ENCODE assay signal across 8 cellular contexts in genomic region chr14:100214768-100215079, GRCh38. TPM values are rescaled to one million over a fixed set of nuclear protein-coding genes. Genes with fewer than 3 reads are reported as not detected.
DNase-seq lines count a peak whose midpoint lies in the region; ATAC-seq, FAIRE-seq and TF ChIP-seq lines count a peak whose summit lies in the region.

No MANE protein-coding gene starts in this region.

- no peaks in the 10 kb centered on the region for H3K27me3 ChIP-seq in testis

- H3K36me3 ChIP-seq in kidney (ENCODE audit: control insufficient read depth in 1 of 2, insufficient read depth in 2 of 2, low read length in 2 of 2) (no peaks in the 10 kb centered on the region), testis (ENCODE audit: low read depth, missing control alignments) (no peaks in the 10 kb centered on the region)

- WGBS in testis, 2 donors = 15 to 28% methylated on average over 12 of the region's 12 CpGs

- peak overlapping the region; percentile 67 for H3K4me3 Mint-ChIP-seq in activated CD8-positive, alpha-beta memory T cell treated with anti-CD3 and anti-CD28 coated beads, Interleukin-2, amount 10 ng/mL, durations not matched to agents 7 days and 5 days
- H3K4me3 Mint-ChIP-seq in activated T-helper 1 cell treated with anti-CD3 and anti-CD28 coated beads, Interleukin-12 subunit alpha, Interleukin-12 subunit beta, Interleukin-2, Interleukin-4 antibody, amounts not matched to agents 30 ng/mL and 10 ng/mL and 1 ng/mL, durations not matched to agents 14 hours and 24 hours and 36 hours = peak overlapping the region; percentile 85

- FAIRE-seq in kidney (lab: Jason Lieb, UNC) (no peak), frontal cortex (lab: Jason Lieb, UNC) (no peak)

- TF ChIP-seq POLR2A in testis (IDR thresholded peaks at IDR 0.05) = no peak

- H3K9me3 Mint-ChIP-seq in activated CD8-positive, alpha-beta memory T cell treated with anti-CD3 and anti-CD28 coated beads, Interleukin-2, amount 10 ng/mL, durations not matched to agents 7 days and 5 days (ENCODE audit: low read depth) = no peaks in the 10 kb centered on the region
- H3K9me3 Mint-ChIP-seq in activated T-helper 1 cell treated with anti-CD3 and anti-CD28 coated beads, Interleukin-12 subunit alpha, Interleukin-12 subunit beta, Interleukin-2, Interleukin-4 antibody, amounts not matched to agents 30 ng/mL and 10 ng/mL and 1 ng/mL, durations not matched to agents 14 hours and 24 hours and 36 hours = no peaks in the 10 kb centered on the region

- H3K4me1 Mint-ChIP-seq in activated CD8-positive, alpha-beta memory T cell treated with anti-CD3 and anti-CD28 coated beads, Interleukin-2, amount 10 ng/mL, durations not matched to agents 7 days and 5 days = peaks cover 35% of the 10 kb centered on the region
- peaks cover 25% of the 10 kb centered on the region for H3K4me1 Mint-ChIP-seq in activated T-helper 1 cell treated with anti-CD3 and anti-CD28 coated beads, Interleukin-12 subunit alpha, Interleukin-12 subunit beta, Interleukin-2, Interleukin-4 antibody, amounts not matched to agents 30 ng/mL and 10 ng/mL and 1 ng/mL, durations not matched to agents 14 hours and 24 hours and 36 hours (ENCODE audit: low read depth)

- H3K36me3 Mint-ChIP-seq in activated CD8-positive, alpha-beta memory T cell treated with anti-CD3 and anti-CD28 coated beads, Interleukin-2, amount 10 ng/mL, durations not matched to agents 7 days and 5 days = no peaks in the 10 kb centered on the region
- H3K36me3 Mint-ChIP-seq in activated T-helper 1 cell treated with anti-CD3 and anti-CD28 coated beads, Interleukin-12 subunit alpha, Interleukin-12 subunit beta, Interleukin-2, Interleukin-4 antibody, amounts not matched to agents 30 ng/mL and 10 ng/mL and 1 ng/mL, durations not matched to agents 14 hours and 24 hours and 36 hours (ENCODE audit: low read depth) = peaks cover 3% of the 10 kb centered on the region

- TF ChIP-seq CTCF in kidney (IDR thresholded peaks at IDR 0.05; ENCODE audit: borderline replicate concordance, extremely low read depth, insufficient read depth) (no peak), testis (IDR thresholded peaks at IDR 0.05) (no peak)

- H3K4me3 ChIP-seq in kidney (ENCODE audit: low read length in 2 of 2) (peak overlapping the region in 1 of 2 donors; percentile 77), testis (peak overlapping the region; percentile 84)

- H3K27me3 Mint-ChIP-seq in activated CD8-positive, alpha-beta memory T cell treated with anti-CD3 and anti-CD28 coated beads, Interleukin-2, amount 10 ng/mL, durations not matched to agents 7 days and 5 days = no peaks in the 10 kb centered on the region
- peaks cover 2% of the 10 kb centered on the region for H3K27me3 Mint-ChIP-seq in activated T-helper 1 cell treated with anti-CD3 and anti-CD28 coated beads, Interleukin-12 subunit alpha, Interleukin-12 subunit beta, Interleukin-2, Interleukin-4 antibody, amounts not matched to agents 30 ng/mL and 10 ng/mL and 1 ng/mL, durations not matched to agents 14 hours and 24 hours and 36 hours (ENCODE audit: insufficient read depth)

- no peak for ATAC-seq in activated CD8-positive, alpha-beta memory T cell treated with anti-CD3 and anti-CD28 coated beads, Interleukin-2, amount 10 ng/mL, durations not matched to agents 7 days and 5 days

- H3K27ac ChIP-seq in kidney (ENCODE audit: low read depth in 2 of 2, low read length in 2 of 2) = peak overlapping the region; percentile 11 to 96
- peak overlapping the region; percentile 88 to 96 for H3K27ac ChIP-seq in testis

- peak overlapping the region in 1 of 2 donors; percentile 84 for H3K9ac ChIP-seq in kidney (ENCODE audit: low read length in 2 of 2)

- intact Hi-C loops in activated T-helper 1 cell treated with anti-CD3 and anti-CD28 coated beads, Interleukin-12 subunit alpha, Interleukin-12 subunit beta, Interleukin-2, Interleukin-4 antibody, amounts not matched to agents 30 ng/mL and 10 ng/mL and 1 ng/mL, durations not matched to agents 14 hours and 24 hours and 36 hours (cut with micrococcal nuclease) = loop anchor here (1.0 to 2.0 kb wide), 6 partner anchors 8 to 734 kb away; partner anchors contain the start of genes CCNK, SETD3 and WDR25
- intact Hi-C loops in kidney (cut with DNase I) = no loop called here
- intact Hi-C loops in testis (cut with DNase I; ENCODE audit: low total_unique reads) = no loop called here

- H3K4me1 ChIP-seq in kidney (ENCODE audit: control insufficient read depth in 1 of 2, insufficient read depth in 1 of 2, low read depth in 1 of 2, low read length in 2 of 2) (no peaks in the 10 kb centered on the region), testis (peaks cover 18% of the 10 kb centered on the region)

- DNase-seq in activated CD8-positive, alpha-beta memory T cell treated with anti-CD3 and anti-CD28 coated beads, Interleukin-2, amount 10 ng/mL, durations not matched to agents 7 days and 5 days = no peak
- no peak for DNase-seq in activated CD8-positive, alpha-beta memory T cell treated with anti-CD3 and anti-CD28 coated beads, Interleukin-2, amount 50 U/mL, for 4 hours
- no peak for DNase-seq in activated T-helper 1 cell treated with anti-CD3 and anti-CD28 coated beads, Interleukin-12 subunit alpha, Interleukin-12 subunit beta, Interleukin-2, Interleukin-4 antibody, amounts not matched to agents 30 ng/mL and 10 ng/mL and 1 ng/mL, durations not matched to agents 14 hours and 24 hours and 36 hours (ENCODE audit: low spot score)
- DNase-seq in kidney (peak; percentile 35), testis (no peak), GF-D8 (lab: John Stamatoyannopoulos, UW) (no peak), frontal cortex (ENCODE audit: low spot score in 2 of 2) (no peak), NCI-H1417 (lab: John Stamatoyannopoulos, UW) (no peak)

- CTCF ChIA-PET in activated CD8-positive, alpha-beta memory T cell treated with anti-CD3 and anti-CD28 coated beads, Interleukin-2, amount 10 ng/mL, durations not matched to agents 7 days and 5 days (lab: Charles Lee) = interaction anchor here (0.8 to 6.8 kb wide), 6 partner anchors 8 to 59 kb away, joined by 3 to 56 read pairs (median 8); no protein-coding TSS in a partner anchor

- H3K9me3 ChIP-seq in kidney (ENCODE audit: control insufficient read depth in 1 of 2, low read length in 2 of 2) (no peaks in the 10 kb centered on the region), testis (no peaks in the 10 kb centered on the region)

- peak overlapping the region; percentile 88 for H3K27ac Mint-ChIP-seq in activated CD8-positive, alpha-beta memory T cell treated with anti-CD3 and anti-CD28 coated beads, Interleukin-2, amount 10 ng/mL, durations not matched to agents 7 days and 5 days
- H3K27ac Mint-ChIP-seq in activated T-helper 1 cell treated with anti-CD3 and anti-CD28 coated beads, Interleukin-12 subunit alpha, Interleukin-12 subunit beta, Interleukin-2, Interleukin-4 antibody, amounts not matched to agents 30 ng/mL and 10 ng/mL and 1 ng/mL, durations not matched to agents 14 hours and 24 hours and 36 hours = peak overlapping the region; percentile 87

RNA-seq across cellular contexts. Expression of gene YY1, which starts 24.2 kb away (rescaled TPM):
- total RNA-seq in activated CD8-positive, alpha-beta memory T cell treated with anti-CD3 and anti-CD28 coated beads, Interleukin-2, amount 10 ng/mL, durations not matched to agents 7 days and 5 days = 100 to 1,000 TPM in 1 of 2 experiments, 10 to 100 TPM in 1; 85.3 to 116 TPM
- 109 and 110 TPM in 2 replicates for total RNA-seq in activated T-helper 1 cell treated with anti-CD3 and anti-CD28 coated beads, Interleukin-12 subunit alpha, Interleukin-12 subunit beta, Interleukin-2, Interleukin-4 antibody, amounts not matched to agents 30 ng/mL and 10 ng/mL and 1 ng/mL, durations not matched to agents 14 hours and 24 hours and 36 hours
- total RNA-seq in kidney (60.4 TPM), testis (10 to 100 TPM; 58.1 to 68.2 TPM), frontal cortex (47.7 TPM)
- polyA plus RNA-seq in kidney (ENCODE audit: insufficient read depth, low read depth, low replicate concordance) (34.2 TPM), testis (ENCODE audit: insufficient read depth, low read depth, low replicate concordance) (74.2 TPM)

RNA-seq across cellular contexts. Expression of gene DEGS2, which starts 55.3 kb away (rescaled TPM):
- not detected for total RNA-seq in activated CD8-positive, alpha-beta memory T cell treated with anti-CD3 and anti-CD28 coated beads, Interleukin-2, amount 10 ng/mL, durations not matched to agents 7 days and 5 days
- 0.31 and 1.1 TPM in 2 replicates for total RNA-seq in activated T-helper 1 cell treated with anti-CD3 and anti-CD28 coated beads, Interleukin-12 subunit alpha, Interleukin-12 subunit beta, Interleukin-2, Interleukin-4 antibody, amounts not matched to agents 30 ng/mL and 10 ng/mL and 1 ng/mL, durations not matched to agents 14 hours and 24 hours and 36 hours
- total RNA-seq in kidney = 28.7 TPM
- 25.1 TPM for polyA plus RNA-seq in kidney (ENCODE audit: insufficient read depth, low read depth, low replicate concordance)
- total RNA-seq in testis = 1 to 10 TPM; 3.3 to 5.9 TPM
- polyA plus RNA-seq in testis (ENCODE audit: insufficient read depth, low read depth, low replicate concordance) = 3.9 TPM
- 0.41 TPM for total RNA-seq in frontal cortex
